In genomic region chr5:107464876-107465275, GRCh38 we compare ENCODE assay signal across 17 cellular contexts.
DNase-seq lines count a peak whose midpoint lies in the region; ATAC-seq and TF ChIP-seq lines count a peak whose summit lies in the region.
"Had no signal": no experiment of that assay in that cellular context is flagged by ENCODE, and none has a peak within 500 bp of the region (broad histone marks: within the 10 kb centered on the region; RNA-seq: fewer than 3 reads in every experiment).

No MANE protein-coding gene starts in this region.

- peaks cover 15% of the 10 kb centered on the region for H3K4me1 Mint-ChIP-seq in activated T-cell treated with anti-CD3 and anti-CD28 coated beads, Interleukin-2, amount 50 U/mL, for 24 hours (ENCODE audit: low read depth)
- peaks cover 27% of the 10 kb centered on the region for H3K4me1 Mint-ChIP-seq in stimulated activated effector memory CD8-positive, alpha-beta T cell treated with anti-CD3 and anti-CD28 coated beads, Interleukin-12 subunit alpha, Interleukin-12 subunit beta, amount 100 ng/mL, for 72 hours

- H3K27me3 Mint-ChIP-seq in activated T-cell treated with anti-CD3 and anti-CD28 coated beads, Interleukin-2, amount 50 U/mL, for 24 hours, result peaks cover 6% of the 10 kb centered on the region

- no peaks in the 10 kb centered on the region for H3K36me3 ChIP-seq in OCI-LY7 (ENCODE audit: insufficient read depth, low read length)
- no peaks in the 10 kb centered on the region for H3K36me3 ChIP-seq in tibial nerve
- H3K36me3 ChIP-seq: esophagus muscularis mucosa had no signal

- H3K9me3 Mint-ChIP-seq in activated T-cell treated with anti-CD3 and anti-CD28 coated beads, Interleukin-2, amount 50 U/mL, for 24 hours, result no peaks in the 10 kb centered on the region
- H3K9me3 Mint-ChIP-seq in stimulated activated effector memory CD8-positive, alpha-beta T cell treated with anti-CD3 and anti-CD28 coated beads, Interleukin-12 subunit alpha, Interleukin-12 subunit beta, amount 100 ng/mL, for 72 hours, result no peaks in the 10 kb centered on the region
- H3K9me3 Mint-ChIP-seq: activated T-helper 1 cell treated with anti-CD3 and anti-CD28 coated beads, Interleukin-12 subunit alpha, Interleukin-12 subunit beta, Interleukin-2, Interleukin-4 antibody, amounts not matched to agents 30 ng/mL and 10 ng/mL and 1 ng/mL, durations not matched to agents 14 hours and 24 hours and 36 hours had no signal

- no peak for TF ChIP-seq EP300 in tibial nerve (IDR thresholded peaks at IDR 0.05)

- H3K36me3 Mint-ChIP-seq in activated T-cell treated with anti-CD3 and anti-CD28 coated beads, Interleukin-2, amount 50 U/mL, for 24 hours (ENCODE audit: low read depth), result no peaks in the 10 kb centered on the region
- H3K36me3 Mint-ChIP-seq in stimulated activated effector memory CD8-positive, alpha-beta T cell treated with anti-CD3 and anti-CD28 coated beads, Interleukin-12 subunit alpha, Interleukin-12 subunit beta, amount 100 ng/mL, for 72 hours, result no peaks in the 10 kb centered on the region

- TF ChIP-seq CTCF in OCI-LY7 (conservative IDR thresholded peaks at IDR 0.05; ENCODE audit: low read length) (no peak), tibial nerve (IDR thresholded peaks at IDR 0.05) (no peak)

- TF ChIP-seq POLR2A in tibial nerve (IDR thresholded peaks at IDR 0.05), result no peak

- no peaks in the 10 kb centered on the region for H3K79me2 ChIP-seq in OCI-LY7 (ENCODE audit: insufficient read depth, low read depth, low read length)

- no peaks in the 10 kb centered on the region for H3K27me3 ChIP-seq in tibial nerve
- H3K27me3 ChIP-seq: esophagus muscularis mucosa had no signal

- BruUV-seq in OCI-LY7 (replicated peaks; lab: Mats Ljungman, UMichigan), result no TSS peak

- H3K27ac Mint-ChIP-seq in activated T-cell treated with anti-CD3 and anti-CD28 coated beads, Interleukin-2, amount 50 U/mL, for 24 hours, result peak overlapping the region; percentile 4
- H3K27ac Mint-ChIP-seq in stimulated activated effector memory CD8-positive, alpha-beta T cell treated with anti-CD3 and anti-CD28 coated beads, Interleukin-12 subunit alpha, Interleukin-12 subunit beta, amount 100 ng/mL, for 72 hours, result peak overlapping the region; percentile 89
- H3K27ac Mint-ChIP-seq: activated T-helper 1 cell treated with anti-CD3 and anti-CD28 coated beads, Interleukin-12 subunit alpha, Interleukin-12 subunit beta, Interleukin-2, Interleukin-4 antibody, amounts not matched to agents 30 ng/mL and 10 ng/mL and 1 ng/mL, durations not matched to agents 14 hours and 24 hours and 36 hours had no signal

- H3K4me1 ChIP-seq in OCI-LY7 (ENCODE audit: insufficient read depth, low read length, poor library complexity, severe bottlenecking), result peaks cover 87% of the 10 kb centered on the region
- peaks cover 0 to 7% (median 0%) of the 10 kb centered on the region in 4 donors for H3K4me1 ChIP-seq in tibial nerve

- peak; percentile 42 for ATAC-seq in stimulated activated effector memory CD8-positive, alpha-beta T cell treated with anti-CD3 and anti-CD28 coated beads, Interleukin-12 subunit alpha, Interleukin-12 subunit beta, amount 100 ng/mL, for 72 hours
- ATAC-seq: left lobe of liver had no signal

- POLR2A ChIA-PET in OCI-LY7 (lab: Charles Lee), result interaction anchor here (0.6 to 7.2 kb wide), 22 partner anchors 8 to 107 kb away, joined by 3 to 68 read pairs (median 4); no protein-coding TSS in a partner anchor

- no peak overlapping the region for H3K4me3 Mint-ChIP-seq in activated T-cell treated with anti-CD3 and anti-CD28 coated beads, Interleukin-2, amount 50 U/mL, for 24 hours
- no peak overlapping the region for H3K4me3 Mint-ChIP-seq in stimulated activated effector memory CD8-positive, alpha-beta T cell treated with anti-CD3 and anti-CD28 coated beads, Interleukin-12 subunit alpha, Interleukin-12 subunit beta, amount 100 ng/mL, for 72 hours
- H3K4me3 Mint-ChIP-seq: activated T-helper 1 cell treated with anti-CD3 and anti-CD28 coated beads, Interleukin-12 subunit alpha, Interleukin-12 subunit beta, Interleukin-2, Interleukin-4 antibody, amounts not matched to agents 30 ng/mL and 10 ng/mL and 1 ng/mL, durations not matched to agents 14 hours and 24 hours and 36 hours had no signal

- CTCF ChIA-PET in OCI-LY7 (lab: Charles Lee; ENCODE audit: unreplicated experiment), result interaction anchor here (0.6 to 1.8 kb wide), 6 partner anchors 9 to 73 kb away, joined by 3 to 5 read pairs (median 4); no protein-coding TSS in a partner anchor

- H3K9me3 ChIP-seq in OCI-LY7 (ENCODE audit: low read length), result no peaks in the 10 kb centered on the region
- no peaks in the 10 kb centered on the region for H3K9me3 ChIP-seq in tibial nerve
- H3K9me3 ChIP-seq: esophagus muscularis mucosa had no signal

- peak overlapping the region; percentile 82 for H3K4me2 ChIP-seq in OCI-LY7 (ENCODE audit: low read length)

- no peaks in the 10 kb centered on the region for H3K9me2 ChIP-seq in OCI-LY7 (ENCODE audit: insufficient read depth, low read length)

- peak overlapping the region; percentile 74 for H2AFZ ChIP-seq in OCI-LY7 (ENCODE audit: low read length)

- H4K20me1 ChIP-seq in OCI-LY7 (ENCODE audit: insufficient read depth, low read length), result no peaks in the 10 kb centered on the region

- peak overlapping the region; percentile 52 for H3K4me3 ChIP-seq in OCI-LY7 (ENCODE audit: low read depth, low read length, poor library complexity, severe bottlenecking)
- no peak overlapping the region for H3K4me3 ChIP-seq in tibial nerve
- H3K4me3 ChIP-seq: esophagus muscularis mucosa had no signal

- H3K27ac ChIP-seq in OCI-LY7 (ENCODE audit: low read depth, low read length, poor library complexity, severe bottlenecking), result peak overlapping the region; percentile 84
- H3K27ac ChIP-seq in tibial nerve, result no peak overlapping the region
- H3K27ac ChIP-seq: esophagus muscularis mucosa had no signal

- intact Hi-C loops in OCI-LY7 (cut with micrococcal nuclease; ENCODE audit: unreplicated experiment), result loop anchor here (1.0 to 5.0 kb wide), 3 partner anchors 48 to 207 kb away; partner anchors contain the start of gene EFNA5

- DNase-seq in activated T-cell treated with anti-CD3 and anti-CD28 coated beads, Interleukin-2, amount 50 U/mL, for 24 hours, result no peak
- DNase-seq in activated T-cell treated with anti-CD3 and anti-CD28 coated beads for 4 hours (no peak), OCI-LY7 (ENCODE audit: low spot score) (peak; percentile 91), kidney glomerular epithelial cell (lab: John Stamatoyannopoulos, UW) (peak; percentile 27), HuH-7 (ENCODE audit: low spot score) (no peak), tibial nerve (ENCODE audit: low spot score in 2 of 2) (no peak), NCI-H1417 (lab: John Stamatoyannopoulos, UW) (no peak)
- no peak for DNase-seq in stimulated activated effector memory CD8-positive, alpha-beta T cell treated with anti-CD3 and anti-CD28 coated beads, Interleukin-12 subunit alpha, Interleukin-12 subunit beta, amount 100 ng/mL, for 72 hours (ENCODE audit: low spot score in 2 of 2)
- DNase-seq: activated CD4-positive, alpha-beta T cell treated with anti-CD3 and anti-CD28 coated beads, Interleukin-2, amount 50 U/mL, for 4 hours; DMS153; NCI-H2029; NCI-H446 treated with DMSO at 0.1 percent for 48 hours; stimulated activated CD4-positive, alpha-beta T cell treated with anti-CD3 and anti-CD28 coated beads, Interleukin-2, amount 100 ng/mL, for 48 hours; SW 1271 had no signal

- 86 to 88% methylated on average over 8 of the region's 8 CpGs for WGBS in tibial nerve, 2 donors

Comparison
In these comparisons a context has a peak if more than half of its experiments do, and no peak if none do; other contexts are left out.
1. DNase-seq: peak in OCI-LY7 (single experiment) and kidney glomerular epithelial cell (single experiment); none in activated T-cell treated with anti-CD3 and anti-CD28 coated beads, Interleukin-2, amount 50 U/mL, for 24 hours (single experiment), activated T-cell treated with anti-CD3 and anti-CD28 coated beads for 4 hours (single experiment), stimulated activated effector memory CD8-positive, alpha-beta T cell treated with anti-CD3 and anti-CD28 coated beads, Interleukin-12 subunit alpha, Interleukin-12 subunit beta, amount 100 ng/mL, for 72 hours (0 of 2), HuH-7 (single experiment), tibial nerve (0 of 2) and NCI-H1417 (0 of 3).